1 cellular context compared by ENCODE assay signal in the genomic region with DNA sequence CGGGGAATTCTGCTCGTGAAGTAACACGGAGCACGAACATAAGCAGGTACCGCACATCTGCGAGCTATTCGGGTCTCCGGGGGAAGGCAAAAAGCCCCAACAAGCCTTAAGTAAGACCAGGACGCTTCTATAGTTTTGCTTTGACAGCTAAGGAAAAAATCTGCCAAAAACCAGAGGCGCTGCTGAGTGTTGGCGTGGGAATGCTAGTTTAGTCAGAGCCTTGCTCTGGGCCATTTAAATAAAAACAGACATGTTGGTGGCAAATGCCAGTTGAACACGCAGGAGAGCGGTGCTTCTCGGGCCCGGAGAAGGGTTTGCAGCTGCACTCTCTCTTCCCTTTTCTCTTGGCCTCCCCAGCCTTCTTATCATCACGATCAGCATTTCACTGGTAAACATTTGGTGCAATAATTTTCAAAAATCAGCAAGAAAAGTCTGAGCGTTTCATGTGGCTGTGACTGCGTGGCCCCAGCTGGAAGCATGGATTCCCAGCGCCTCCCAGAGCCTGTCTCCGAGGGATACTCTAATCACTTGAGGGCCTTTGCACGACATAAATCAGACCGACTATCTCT.
TF ChIP-seq lines count a peak whose summit lies in the region.

No MANE protein-coding gene starts in this region.

TF ChIP-seq in K562, 482 proteins besides CTCF, POLR2A, EP300 and RAD21 (continued from another document):
- TF ChIP-seq, protein P1, sequence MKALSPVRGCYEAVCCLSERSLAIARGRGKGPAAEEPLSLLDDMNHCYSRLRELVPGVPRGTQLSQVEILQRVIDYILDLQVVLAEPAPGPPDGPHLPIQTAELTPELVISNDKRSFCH (CRISPR knock-in tag; IDR thresholded peaks at IDR 0.05): no peak
- TF ChIP-seq, protein P1 (tag; IDR thresholded peaks at IDR 0.05): 0 out of 2 replicates have a peak, but pooled peaks have one; percentile 35
- TF ChIP-seq CXXC5 (CRISPR knock-in tag; IDR thresholded peaks at IDR 0.05): peak; percentile 32; the same call in 1 of the 2 replicates
- TF ChIP-seq CEBPG (CRISPR knock-in tag; IDR thresholded peaks at IDR 0.05): peak; percentile 87
- TF ChIP-seq CEBPG (tag; conservative IDR thresholded peaks at IDR 0.05 in 1 of 2, IDR thresholded peaks at IDR 0.05 in 1 of 2): peak; percentile 35 to 81; a peak in 3 of 4 replicates
- TF ChIP-seq POLR3G (IDR thresholded peaks at IDR 0.05; ENCODE audit: extremely low read depth, insufficient read length, insufficient replicate concordance): no peak
- TF ChIP-seq, protein P2, sequence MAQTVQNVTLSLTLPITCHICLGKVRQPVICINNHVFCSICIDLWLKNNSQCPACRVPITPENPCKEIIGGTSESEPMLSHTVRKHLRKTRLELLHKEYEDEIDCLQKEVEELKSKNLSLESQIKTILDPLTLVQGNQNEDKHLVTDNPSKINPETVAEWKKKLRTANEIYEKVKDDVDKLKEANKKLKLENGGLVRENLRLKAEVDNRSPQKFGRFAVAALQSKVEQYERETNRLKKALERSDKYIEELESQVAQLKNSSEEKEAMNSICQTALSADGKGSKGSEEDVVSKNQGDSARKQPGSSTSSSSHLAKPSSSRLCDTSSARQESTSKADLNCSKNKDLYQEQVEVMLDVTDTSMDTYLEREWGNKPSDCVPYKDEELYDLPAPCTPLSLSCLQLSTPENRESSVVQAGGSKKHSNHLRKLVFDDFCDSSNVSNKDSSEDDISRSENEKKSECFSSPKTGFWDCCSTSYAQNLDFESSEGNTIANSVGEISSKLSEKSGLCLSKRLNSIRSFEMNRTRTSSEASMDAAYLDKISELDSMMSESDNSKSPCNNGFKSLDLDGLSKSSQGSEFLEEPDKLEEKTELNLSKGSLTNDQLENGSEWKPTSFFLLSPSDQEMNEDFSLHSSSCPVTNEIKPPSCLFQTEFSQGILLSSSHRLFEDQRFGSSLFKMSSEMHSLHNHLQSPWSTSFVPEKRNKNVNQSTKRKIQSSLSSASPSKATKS (CRISPR knock-in tag; IDR thresholded peaks at IDR 0.05): no peak
- peak; percentile 53; the same call in 1 of the 2 replicates for TF ChIP-seq ZFX (CRISPR knock-in tag; IDR thresholded peaks at IDR 0.05)
